Comparison of ENCODE assay signal across 8 cellular contexts in genomic region chr2:10331702-10332401, GRCh38. TPM values are rescaled to one million over a fixed set of nuclear protein-coding genes. Genes with fewer than 3 reads are reported as not detected.
DNase-seq lines count a peak whose midpoint lies in the region; ATAC-seq lines count a peak whose summit lies in the region.

No MANE protein-coding gene starts in this region.

- POLR2A ChIA-PET in naive thymus-derived CD4-positive, alpha-beta T cell (lab: Charles Lee) = interaction anchor here (0.6 to 6.5 kb wide), 18 partner anchors 8 to 1652 kb away, joined by 3 to 150 read pairs (median 4); partner anchors contain the start of gene HPCAL1

- H3K36me3 Mint-ChIP-seq in activated naive CD4-positive, alpha-beta T cell treated with anti-CD3 and anti-CD28 coated beads, Interleukin-2, amount 10 ng/mL, durations not matched to agents 7 days and 5 days = peaks cover 28% of the 10 kb centered on the region
- H3K36me3 Mint-ChIP-seq in naive thymus-derived CD4-positive, alpha-beta T cell = peaks cover 0 to 33% (median 10%) of the 10 kb centered on the region in 5 donors

- H3K27ac Mint-ChIP-seq in activated naive CD4-positive, alpha-beta T cell treated with anti-CD3 and anti-CD28 coated beads, Interleukin-2, amount 10 ng/mL, durations not matched to agents 7 days and 5 days = peak overlapping the region; percentile 93
- peak overlapping the region; percentile 92 to 99 (median 98) for H3K27ac Mint-ChIP-seq in naive thymus-derived CD4-positive, alpha-beta T cell

- H3K27me3 Mint-ChIP-seq in activated naive CD4-positive, alpha-beta T cell treated with anti-CD3 and anti-CD28 coated beads, Interleukin-2, amount 10 ng/mL, durations not matched to agents 7 days and 5 days = peaks cover 6% of the 10 kb centered on the region
- H3K27me3 Mint-ChIP-seq in naive thymus-derived CD4-positive, alpha-beta T cell = no peaks in the 10 kb centered on the region

- H3K27ac ChIP-seq in naive thymus-derived CD4-positive, alpha-beta T cell (ENCODE audit: low read depth, low read length) = peak overlapping the region; percentile 82

- CTCF ChIA-PET in activated naive CD4-positive, alpha-beta T cell treated with anti-CD3 and anti-CD28 coated beads, Interleukin-2, amount 10 ng/mL, durations not matched to agents 7 days and 5 days (lab: Charles Lee) = interaction anchor here (0.6 to 3.8 kb wide), 8 partner anchors 21 to 191 kb away, joined by 3 to 40 read pairs (median 4); partner anchors contain the start of gene HPCAL1
- CTCF ChIA-PET in naive thymus-derived CD4-positive, alpha-beta T cell (lab: Charles Lee) = interaction anchor here (0.7 to 7.3 kb wide), 7 partner anchors 9 to 103 kb away, joined by 3 to 93 read pairs (median 4); partner anchors contain the start of gene HPCAL1

- intact Hi-C loops in naive thymus-derived CD4-positive, alpha-beta T cell (cut with micrococcal nuclease) = loop anchor here (1.0 to 10.0 kb wide), 5 partner anchors 9 to 211 kb away; partner anchors contain the start of gene RRM2 (in 1 of the 2)

- peaks cover 32 to 60% of the 10 kb centered on the region in 2 donors for H3K4me1 ChIP-seq in naive thymus-derived CD4-positive, alpha-beta T cell (ENCODE audit: control insufficient read depth in 2 of 2, insufficient read depth in 2 of 2, low read length in 2 of 2)

- H3K9me3 ChIP-seq in naive thymus-derived CD4-positive, alpha-beta T cell (ENCODE audit: control insufficient read depth in 2 of 3, low read length in 3 of 3) = peaks cover 0 to 6% (median 5%) of the 10 kb centered on the region in 3 experiments

- no peaks in the 10 kb centered on the region for H3K27me3 ChIP-seq in naive thymus-derived CD4-positive, alpha-beta T cell (ENCODE audit: control insufficient read depth in 2 of 2, insufficient read depth in 2 of 2, low read length in 2 of 2)

- peak; percentile 78 for DNase-seq in OCI-M2 (lab: John Stamatoyannopoulos, UW; ENCODE audit: unreplicated experiment)
- DNase-seq in activated naive CD4-positive, alpha-beta T cell treated with anti-CD3 and anti-CD28 coated beads, Interleukin-2, amount 10 ng/mL, durations not matched to agents 7 days and 5 days = peak; percentile 69
- DNase-seq in naive thymus-derived CD4-positive, alpha-beta T cell = peak in 8 of 9 donors; percentile 41 to 64 (median 46)
- no peak for DNase-seq in HT-29 (ENCODE audit: low spot score)
- DNase-seq in NCI-H82 (lab: John Stamatoyannopoulos, UW) = no peak
- DNase-seq in amniotic stem cell (lab: John Stamatoyannopoulos, UW) = no peak

- H3K4me3 ChIP-seq in naive thymus-derived CD4-positive, alpha-beta T cell (ENCODE audit: low read length) = peak overlapping the region; percentile 80

- H3K36me3 ChIP-seq in naive thymus-derived CD4-positive, alpha-beta T cell (ENCODE audit: control insufficient read depth in 2 of 3, insufficient read depth in 3 of 3, low read length in 3 of 3) = peaks cover 0 to 6% (median 0%) of the 10 kb centered on the region in 3 experiments

- peaks cover 7% of the 10 kb centered on the region for H3K9me3 Mint-ChIP-seq in activated naive CD4-positive, alpha-beta T cell treated with anti-CD3 and anti-CD28 coated beads, Interleukin-2, amount 10 ng/mL, durations not matched to agents 7 days and 5 days
- peaks cover 0 to 5% (median 0%) of the 10 kb centered on the region in 11 donors for H3K9me3 Mint-ChIP-seq in naive thymus-derived CD4-positive, alpha-beta T cell

- peaks cover 70% of the 10 kb centered on the region for H3K4me1 Mint-ChIP-seq in activated naive CD4-positive, alpha-beta T cell treated with anti-CD3 and anti-CD28 coated beads, Interleukin-2, amount 10 ng/mL, durations not matched to agents 7 days and 5 days
- peaks cover 56 to 96% (median 90%) of the 10 kb centered on the region in 7 donors for H3K4me1 Mint-ChIP-seq in naive thymus-derived CD4-positive, alpha-beta T cell

- peak overlapping the region; percentile 85 for H3K4me3 Mint-ChIP-seq in activated naive CD4-positive, alpha-beta T cell treated with anti-CD3 and anti-CD28 coated beads, Interleukin-2, amount 10 ng/mL, durations not matched to agents 7 days and 5 days
- peak overlapping the region; percentile 85 to 97 (median 94) for H3K4me3 Mint-ChIP-seq in naive thymus-derived CD4-positive, alpha-beta T cell

- ATAC-seq in GM19025 (IDR thresholded peaks at IDR 0.05; ENCODE audit: low read depth, unreplicated experiment) = peak; percentile 52
- ATAC-seq in HG03097 (IDR thresholded peaks at IDR 0.05; ENCODE audit: low FRiP score, unreplicated experiment) = peak; percentile 54
- peak; percentile 75 for ATAC-seq in naive thymus-derived CD4-positive, alpha-beta T cell

RNA-seq across cellular contexts. Expression of gene HPCAL1, which starts 29.1 kb away (rescaled TPM):
- total RNA-seq in naive thymus-derived CD4-positive, alpha-beta T cell = 10 to 100 TPM; 44.9 to 90.5 (median 65.8) TPM
- polyA plus RNA-seq in naive thymus-derived CD4-positive, alpha-beta T cell = 100 to 1,000 TPM; 105 to 137 TPM
- 151 and 164 TPM in 2 replicates for total RNA-seq in HT-29 (2014; rRNA removed; shearing (Covaris generic))

Comparison
In these comparisons a context has a peak if more than half of its experiments do, and no peak if none do; other contexts are left out.
1. DNase-seq: peak in OCI-M2 (single experiment), activated naive CD4-positive, alpha-beta T cell treated with anti-CD3 and anti-CD28 coated beads, Interleukin-2, amount 10 ng/mL, durations not matched to agents 7 days and 5 days (single experiment) and naive thymus-derived CD4-positive, alpha-beta T cell (8 of 9); none in HT-29 (single experiment), NCI-H82 (single experiment) and amniotic stem cell (single experiment).
2. Peak in every context shown above with its lines, with median percentiles within 50 percentile points of each other: ATAC-seq.